ENCODE assay signal across 35 cellular contexts in genomic region chr16:3118846-3119245, GRCh38. TPM values are rescaled to one million over a fixed set of nuclear protein-coding genes. Genes with fewer than 3 reads are reported as not detected.
"Had no signal": no experiment of that assay in that cellular context is flagged by ENCODE, and none has a peak within 500 bp of the region (broad histone marks: within the 10 kb centered on the region; RNA-seq: fewer than 3 reads in every experiment).

No MANE protein-coding gene starts in this region.

- DNase-seq: activated CD4-positive, alpha-beta memory T cell treated with anti-CD3 and anti-CD28 coated beads for 36 hours; activated CD4-positive, alpha-beta T cell treated with anti-CD3 and anti-CD28 coated beads for 36 hours; activated CD4-positive, alpha-beta T cell treated with anti-CD3 and anti-CD28 coated beads, Interleukin-2, amount 10 ng/mL, durations not matched to agents 24 days and 14 days; activated CD4-positive, CD25-positive, alpha-beta regulatory T cell; activated CD4-positive, CD25-positive, alpha-beta regulatory T cell treated with anti-CD3 and anti-CD28 coated beads, Interleukin-2, amount 50 U/mL, for 72 hours; activated CD8-positive, alpha-beta memory T cell treated with anti-CD3 and anti-CD28 coated beads, Interleukin-2, amount 10 ng/mL, durations not matched to agents 7 days and 5 days; activated CD8-positive, alpha-beta memory T cell treated with anti-CD3 and anti-CD28 coated beads, Interleukin-2, amount 50 U/mL, for 4 hours; activated CD8-positive, alpha-beta T cell treated with anti-CD3 and anti-CD28 coated beads, Interleukin-2, amount 10 ng/mL, durations not matched to agents 7 days and 5 days; activated effector memory CD4-positive, alpha-beta T cell treated with anti-CD3 and anti-CD28 coated beads, Interleukin-2, amount 50 U/mL, for 16 hours; activated naive CD4-positive, alpha-beta T cell treated with anti-CD3 and anti-CD28 coated beads for 36 hours; activated naive CD8-positive, alpha-beta T cell treated with anti-CD3 and anti-CD28 coated beads for 36 hours; activated naive CD8-positive, alpha-beta T cell treated with anti-CD3 and anti-CD28 coated beads, Interleukin-2, amount 50 U/mL, for 24 hours; activated T-cell treated with anti-CD3 and anti-CD28 coated beads, Interleukin-2, amount 50 U/mL, for 1 hour; activated T-cell treated with anti-CD3 and anti-CD28 coated beads, Interleukin-2, amount 50 U/mL, for 48 hours; adrenal gland; amygdala; aorta; body of pancreas; central memory CD4-positive, alpha-beta T cell; cerebellar nuclear complex; dermis blood vessel endothelial cell; effector CD4-positive, alpha-beta T cell; effector memory CD8-positive, alpha-beta T cell; erythroblast; foreskin keratinocyte; gastrocnemius medialis; T-helper 2 cell had no signal

- H3K27ac Mint-ChIP-seq: activated CD4-positive, alpha-beta memory T cell treated with anti-CD3 and anti-CD28 coated beads for 36 hours; activated CD4-positive, alpha-beta T cell treated with anti-CD3 and anti-CD28 coated beads for 36 hours; activated CD4-positive, alpha-beta T cell treated with anti-CD3 and anti-CD28 coated beads, Interleukin-2, amount 10 ng/mL, durations not matched to agents 24 days and 14 days; activated CD8-positive, alpha-beta memory T cell treated with anti-CD3 and anti-CD28 coated beads, Interleukin-2, amount 10 ng/mL, durations not matched to agents 7 days and 5 days; activated CD8-positive, alpha-beta T cell treated with anti-CD3 and anti-CD28 coated beads, Interleukin-2, amount 10 ng/mL, durations not matched to agents 7 days and 5 days; activated naive CD4-positive, alpha-beta T cell treated with anti-CD3 and anti-CD28 coated beads for 36 hours; activated naive CD4-positive, alpha-beta T cell treated with anti-CD3 and anti-CD28 coated beads, Interleukin-2, amount 50 U/mL, for 24 hours; activated naive CD8-positive, alpha-beta T cell treated with anti-CD3 and anti-CD28 coated beads for 36 hours; activated naive CD8-positive, alpha-beta T cell treated with anti-CD3 and anti-CD28 coated beads, Interleukin-2, amount 50 U/mL, for 24 hours; activated T-helper 1 cell treated with anti-CD3 and anti-CD28 coated beads, Interleukin-12 subunit alpha, Interleukin-12 subunit beta, Interleukin-2, Interleukin-4 antibody, amounts not matched to agents 30 ng/mL and 10 ng/mL and 1 ng/mL, durations not matched to agents 14 hours and 24 hours and 36 hours; activated T-helper 2 cell treated with anti-CD3 and anti-CD28 coated beads, Interferon-gamma antibody, Interleukin-2, Interleukin-4, amounts not matched to agents 10 μg/mL and 5 μg/mL and 100 μg/mL, durations not matched to agents 14 hours and 24 hours and 36 hours; effector memory CD8-positive, alpha-beta T cell had no signal

- H3K27me3 Mint-ChIP-seq: activated CD4-positive, alpha-beta T cell treated with anti-CD3 and anti-CD28 coated beads for 36 hours; activated CD4-positive, alpha-beta T cell treated with anti-CD3 and anti-CD28 coated beads, Interleukin-2, amount 10 ng/mL, durations not matched to agents 24 days and 14 days; activated naive CD4-positive, alpha-beta T cell treated with anti-CD3 and anti-CD28 coated beads, Interleukin-2, amount 50 U/mL, for 24 hours; activated naive CD8-positive, alpha-beta T cell treated with anti-CD3 and anti-CD28 coated beads for 36 hours; activated naive CD8-positive, alpha-beta T cell treated with anti-CD3 and anti-CD28 coated beads, Interleukin-2, amount 50 U/mL, for 24 hours; effector memory CD8-positive, alpha-beta T cell had no signal

- H3K4me1 ChIP-seq: foreskin keratinocyte had no signal

- H3K4me3 ChIP-seq: adrenal gland, body of pancreas, cardiac muscle cell, coronary artery, esophagus muscularis mucosa, gastrocnemius medialis had no signal

- H3K27me3 ChIP-seq: adrenal gland, body of pancreas, cardiac muscle cell, esophagus muscularis mucosa, foreskin keratinocyte, gastrocnemius medialis had no signal

- H3K9me3 Mint-ChIP-seq: activated CD4-positive, alpha-beta memory T cell treated with anti-CD3 and anti-CD28 coated beads for 36 hours; activated CD4-positive, alpha-beta T cell treated with anti-CD3 and anti-CD28 coated beads, Interleukin-2, amount 10 ng/mL, durations not matched to agents 24 days and 14 days; activated naive CD4-positive, alpha-beta T cell treated with anti-CD3 and anti-CD28 coated beads for 36 hours; activated naive CD4-positive, alpha-beta T cell treated with anti-CD3 and anti-CD28 coated beads, Interleukin-2, amount 50 U/mL, for 24 hours; activated naive CD8-positive, alpha-beta T cell treated with anti-CD3 and anti-CD28 coated beads for 36 hours; activated naive CD8-positive, alpha-beta T cell treated with anti-CD3 and anti-CD28 coated beads, Interleukin-2, amount 50 U/mL, for 24 hours; activated T-helper 1 cell treated with anti-CD3 and anti-CD28 coated beads, Interleukin-12 subunit alpha, Interleukin-12 subunit beta, Interleukin-2, Interleukin-4 antibody, amounts not matched to agents 30 ng/mL and 10 ng/mL and 1 ng/mL, durations not matched to agents 14 hours and 24 hours and 36 hours; activated T-helper 2 cell treated with anti-CD3 and anti-CD28 coated beads, Interferon-gamma antibody, Interleukin-2, Interleukin-4, amounts not matched to agents 10 μg/mL and 5 μg/mL and 100 μg/mL, durations not matched to agents 14 hours and 24 hours and 36 hours; effector memory CD8-positive, alpha-beta T cell had no signal

- H3K27ac ChIP-seq: adrenal gland, body of pancreas, cardiac muscle cell, coronary artery, esophagus muscularis mucosa, foreskin keratinocyte, gastrocnemius medialis had no signal

- H3K36me3 Mint-ChIP-seq: activated CD4-positive, alpha-beta memory T cell treated with anti-CD3 and anti-CD28 coated beads for 36 hours; activated CD8-positive, alpha-beta memory T cell treated with anti-CD3 and anti-CD28 coated beads, Interleukin-2, amount 10 ng/mL, durations not matched to agents 7 days and 5 days; activated naive CD4-positive, alpha-beta T cell treated with anti-CD3 and anti-CD28 coated beads, Interleukin-2, amount 50 U/mL, for 24 hours; activated naive CD8-positive, alpha-beta T cell treated with anti-CD3 and anti-CD28 coated beads for 36 hours had no signal

- H3K4me3 Mint-ChIP-seq: activated CD4-positive, alpha-beta memory T cell treated with anti-CD3 and anti-CD28 coated beads for 36 hours; activated CD4-positive, alpha-beta T cell treated with anti-CD3 and anti-CD28 coated beads for 36 hours; activated CD4-positive, alpha-beta T cell treated with anti-CD3 and anti-CD28 coated beads, Interleukin-2, amount 10 ng/mL, durations not matched to agents 24 days and 14 days; activated CD8-positive, alpha-beta memory T cell treated with anti-CD3 and anti-CD28 coated beads, Interleukin-2, amount 10 ng/mL, durations not matched to agents 7 days and 5 days; activated CD8-positive, alpha-beta T cell treated with anti-CD3 and anti-CD28 coated beads, Interleukin-2, amount 10 ng/mL, durations not matched to agents 7 days and 5 days; activated naive CD4-positive, alpha-beta T cell treated with anti-CD3 and anti-CD28 coated beads for 36 hours; activated naive CD4-positive, alpha-beta T cell treated with anti-CD3 and anti-CD28 coated beads, Interleukin-2, amount 50 U/mL, for 24 hours; activated naive CD8-positive, alpha-beta T cell treated with anti-CD3 and anti-CD28 coated beads for 36 hours; activated naive CD8-positive, alpha-beta T cell treated with anti-CD3 and anti-CD28 coated beads, Interleukin-2, amount 50 U/mL, for 24 hours; activated T-helper 1 cell treated with anti-CD3 and anti-CD28 coated beads, Interleukin-12 subunit alpha, Interleukin-12 subunit beta, Interleukin-2, Interleukin-4 antibody, amounts not matched to agents 30 ng/mL and 10 ng/mL and 1 ng/mL, durations not matched to agents 14 hours and 24 hours and 36 hours; effector memory CD8-positive, alpha-beta T cell had no signal

- ATAC-seq: activated CD4-positive, alpha-beta T cell treated with anti-CD3 and anti-CD28 coated beads for 36 hours; activated CD8-positive, alpha-beta memory T cell treated with anti-CD3 and anti-CD28 coated beads, Interleukin-2, amount 10 ng/mL, durations not matched to agents 7 days and 5 days; activated CD8-positive, alpha-beta T cell treated with anti-CD3 and anti-CD28 coated beads, Interleukin-2, amount 10 ng/mL, durations not matched to agents 7 days and 5 days; activated naive CD8-positive, alpha-beta T cell treated with anti-CD3 and anti-CD28 coated beads, Interleukin-2, amount 50 U/mL, for 24 hours; body of pancreas; effector memory CD8-positive, alpha-beta T cell; gastrocnemius medialis had no signal

- H3K9me3 ChIP-seq: adrenal gland, body of pancreas, esophagus muscularis mucosa, gastrocnemius medialis had no signal

RNA-seq across cellular contexts. Expression of gene ZNF205, which starts 6.5 kb away (rescaled TPM):
- total RNA-seq: activated CD8-positive, alpha-beta memory T cell treated with anti-CD3 and anti-CD28 coated beads, Interleukin-2, amount 10 ng/mL, durations not matched to agents 7 days and 5 days; activated CD8-positive, alpha-beta T cell treated with anti-CD3 and anti-CD28 coated beads, Interleukin-2, amount 10 ng/mL, durations not matched to agents 7 days and 5 days had no signal

RNA-seq across cellular contexts. Expression of gene ZSCAN10, which starts 19.8 kb away (rescaled TPM):
- total RNA-seq: activated CD4-positive, alpha-beta T cell treated with anti-CD3 and anti-CD28 coated beads, Interleukin-2, amount 10 ng/mL, durations not matched to agents 24 days and 14 days; activated CD8-positive, alpha-beta memory T cell treated with anti-CD3 and anti-CD28 coated beads for 36 hours; activated naive CD8-positive, alpha-beta T cell treated with anti-CD3 and anti-CD28 coated beads for 36 hours; activated T-helper 1 cell treated with anti-CD3 and anti-CD28 coated beads, Interleukin-12 subunit alpha, Interleukin-12 subunit beta, Interleukin-2, Interleukin-4 antibody, amounts not matched to agents 30 ng/mL and 10 ng/mL and 1 ng/mL, durations not matched to agents 14 hours and 24 hours and 36 hours; activated T-helper 2 cell treated with anti-CD3 and anti-CD28 coated beads, Interferon-gamma antibody, Interleukin-2, Interleukin-4, amounts not matched to agents 10 μg/mL and 5 μg/mL and 100 μg/mL, durations not matched to agents 14 hours and 24 hours and 36 hours; aorta; body of pancreas; dermis blood vessel endothelial cell; esophagus muscularis mucosa; foreskin keratinocyte; gastrocnemius medialis; glomerular endothelial cell had no signal
- polyA plus RNA-seq: aorta, cardiac muscle cell, foreskin keratinocyte had no signal
